In the genomic region with DNA sequence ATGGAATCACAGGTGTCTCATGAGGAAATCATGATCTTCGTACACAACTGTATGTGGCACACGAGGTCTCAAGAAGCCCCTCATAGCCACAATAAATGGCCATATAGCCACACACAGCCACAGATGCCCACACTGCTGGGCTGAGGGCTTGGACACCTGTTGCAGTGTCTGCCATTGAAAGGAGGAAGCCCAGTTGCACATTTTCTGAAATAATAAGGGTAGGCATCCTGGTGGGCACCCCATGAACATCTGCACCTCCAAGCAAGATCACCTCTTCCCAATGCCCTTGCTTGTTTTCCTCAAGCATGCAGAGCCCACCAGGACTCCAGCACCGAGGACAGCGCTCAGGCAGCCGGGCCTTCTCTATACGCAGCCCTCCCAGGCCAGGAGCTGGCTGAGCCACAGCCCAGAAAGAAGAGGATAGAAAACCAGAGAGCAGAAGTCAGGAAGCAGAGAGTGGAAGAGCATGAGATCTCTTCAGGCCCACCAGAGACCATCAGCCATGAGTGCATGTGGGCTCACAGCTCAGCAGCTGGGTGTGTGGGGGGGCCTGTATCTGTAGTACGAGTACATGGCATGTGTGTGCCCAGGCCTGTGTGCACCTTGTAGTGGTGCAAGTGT, we compare ENCODE assay signal across 8 cellular contexts. TPM values are rescaled to one million over a fixed set of nuclear protein-coding genes. Genes with fewer than 3 reads are reported as not detected.
A peak's percentile ranks its signal among the peaks of the same experiment; 100 is the strongest.
DNase-seq lines count a peak whose midpoint lies in the region; ATAC-seq and TF ChIP-seq lines count a peak whose summit lies in the region.

No MANE protein-coding gene starts in this region.

- no peaks in the 10 kb centered on the region for H3K9me3 Mint-ChIP-seq in activated T-helper 17 cell treated with anti-CD3 and anti-CD28 coated beads, Interleukin-2, amount 50 U/mL, for 72 hours

- no peak for ATAC-seq in activated T-helper 17 cell treated with anti-CD3 and anti-CD28 coated beads, Interleukin-2, amount 50 U/mL, for 72 hours (replicated peaks)
- ATAC-seq in heart left ventricle = peak; percentile 62 to 80 (median 68)

- peaks cover 19% of the 10 kb centered on the region for H3K4me1 Mint-ChIP-seq in activated T-helper 17 cell treated with anti-CD3 and anti-CD28 coated beads, Interleukin-2, amount 50 U/mL, for 72 hours

- H3K4me1 ChIP-seq in heart left ventricle (peaks cover 0 to 41% (median 11%) of the 10 kb centered on the region in 12 donors), sigmoid colon (peaks cover 0 to 16% (median 13%) of the 10 kb centered on the region in 4 donors)

- no peak overlapping the region for H3K27ac Mint-ChIP-seq in activated T-helper 17 cell treated with anti-CD3 and anti-CD28 coated beads, Interleukin-2, amount 50 U/mL, for 72 hours

- WGBS in heart left ventricle, 4 donors = 30 to 40% (median 35%) methylated on average over 7 of the region's 7 CpGs
- 44 to 61% methylated on average over 7 of the region's 7 CpGs for WGBS in sigmoid colon, 2 donors

- intact Hi-C loops in heart left ventricle (cut with DNase I) = loop anchor here in 2 of 10 donors (5.0 kb wide), 1 partner anchor 200 kb away; no protein-coding TSS in a partner anchor
- intact Hi-C loops in sigmoid colon (cut with DNase I) = loop anchor here (5.0 kb wide), 1 partner anchor 215 kb away; a partner anchor contains a TSS

- H3K4me3 Mint-ChIP-seq in activated T-helper 17 cell treated with anti-CD3 and anti-CD28 coated beads, Interleukin-2, amount 50 U/mL, for 72 hours = peak overlapping the region; percentile 33

- H3K27me3 ChIP-seq in heart left ventricle (peaks cover 0 to 32% (median 8%) of the 10 kb centered on the region in 9 donors), sigmoid colon (peaks cover 3 to 17% (median 12%) of the 10 kb centered on the region in 3 donors)

- DNase-seq in activated T-cell treated with anti-CD3 and anti-CD28 coated beads, Interleukin-2, amount 50 U/mL, for 1 hour = peak; percentile 36
- DNase-seq in activated T-cell treated with anti-CD3 and anti-CD28 coated beads for 4 hours (no peak), heart left ventricle (peak; percentile 52 to 76 (median 59)), sigmoid colon (peak; percentile 49), NCI-H2107 treated with DMSO at 0.1 percent for 48 hours (lab: John Stamatoyannopoulos, UW; ENCODE audit: unreplicated experiment) (no peak), NCI-H1694 treated with DMSO at 0.1 percent for 48 hours (lab: John Stamatoyannopoulos, UW) (no peak), NCI-H1930 (lab: John Stamatoyannopoulos, UW) (no peak)

- no peaks in the 10 kb centered on the region for H3K36me3 Mint-ChIP-seq in activated T-helper 17 cell treated with anti-CD3 and anti-CD28 coated beads, Interleukin-2, amount 50 U/mL, for 72 hours (ENCODE audit: low read depth)

- H3K27ac ChIP-seq in heart left ventricle (no peak overlapping the region), sigmoid colon (no peak overlapping the region)

- TF ChIP-seq POLR2A in heart left ventricle (IDR thresholded peaks at IDR 0.05) (no peak), sigmoid colon (IDR thresholded peaks at IDR 0.05) (no peak)

- H3K36me3 ChIP-seq in heart left ventricle (no peaks in the 10 kb centered on the region), sigmoid colon (no peaks in the 10 kb centered on the region)

- TF ChIP-seq EP300 in sigmoid colon (IDR thresholded peaks at IDR 0.05) = no peak

- H3K4me3 ChIP-seq in heart left ventricle = peak overlapping the region in 1 of 12 donors; percentile 58
- H3K4me3 ChIP-seq in sigmoid colon = no peak overlapping the region

- no peaks in the 10 kb centered on the region for H3K9me3 ChIP-seq in heart left ventricle
- H3K9me3 ChIP-seq in sigmoid colon = no peaks in the 10 kb centered on the region

- TF ChIP-seq CTCF in heart left ventricle (IDR thresholded peaks at IDR 0.05) (no peak), sigmoid colon (IDR thresholded peaks at IDR 0.05) (no peak)

- peaks cover 19% of the 10 kb centered on the region for H3K27me3 Mint-ChIP-seq in activated T-helper 17 cell treated with anti-CD3 and anti-CD28 coated beads, Interleukin-2, amount 50 U/mL, for 72 hours

RNA-seq across cellular contexts. Expression of a gene that starts 1.0 kb away (rescaled TPM):
- total RNA-seq in activated T-helper 17 cell treated with anti-CD3 and anti-CD28 coated beads, Interleukin-2, amount 50 U/mL, for 72 hours = 1 to 10 TPM; 1.4 to 6.7 TPM
- total RNA-seq in heart left ventricle (1 to 10 TPM in 5 of 9 donors, under 1 TPM in 4; 0.53 to 3.8 (median 2.1) TPM), sigmoid colon (1 to 10 TPM in 2 of 4 donors, under 1 TPM in 2; 0.16 to 2.2 (median 1.2) TPM)
- polyA plus RNA-seq in heart left ventricle (1 to 10 TPM in 1 of 2 donors, under 1 TPM in 1; 0.33 to 3.2 TPM), sigmoid colon (1 to 10 TPM in 1 of 3 donors, not detected in 2; 5.5 TPM)

RNA-seq across cellular contexts. Expression of a gene that starts 48.0 kb away (rescaled TPM):
- 1 to 10 TPM in 1 of 2 donors, under 1 TPM in 1; 0.32 to 9.0 TPM for total RNA-seq in activated T-helper 17 cell treated with anti-CD3 and anti-CD28 coated beads, Interleukin-2, amount 50 U/mL, for 72 hours
- total RNA-seq in heart left ventricle = not detected
- polyA plus RNA-seq in heart left ventricle = not detected
- not detected for total RNA-seq in sigmoid colon
- polyA plus RNA-seq in sigmoid colon = not detected

Comparison
In these comparisons a context has a peak if more than half of its experiments do, and no peak if none do; other contexts are left out.
1. DNase-seq: peak in activated T-cell treated with anti-CD3 and anti-CD28 coated beads, Interleukin-2, amount 50 U/mL, for 1 hour (single experiment), heart left ventricle (5 of 5) and sigmoid colon (single experiment); none in activated T-cell treated with anti-CD3 and anti-CD28 coated beads for 4 hours (single experiment), NCI-H2107 treated with DMSO at 0.1 percent for 48 hours (single experiment), NCI-H1694 treated with DMSO at 0.1 percent for 48 hours (single experiment) and NCI-H1930 (0 of 2).